28 cellular contexts compared by ENCODE assay signal in genomic region chr12:5535531-5535930, GRCh38.
"Had no signal": no experiment of that assay in that cellular context is flagged by ENCODE, and none has a peak within 500 bp of the region (broad histone marks: within the 10 kb centered on the region; RNA-seq: fewer than 3 reads in every experiment).

No MANE protein-coding gene starts in this region.

- H3K36me3 ChIP-seq: left lung, lower lobe of right lung, neural progenitor cell, neutrophil, stomach, thyroid gland, transverse colon, upper lobe of left lung, vagina had no signal

- H3K79me2 ChIP-seq: parathyroid adenoma had no signal

- H3K4me1 Mint-ChIP-seq: immature natural killer cell; neural progenitor cell; stimulated activated naive B cell treated with anti-CD40 and anti-IgM and Interleukin-4, amounts not matched to agents 10 μg/mL and 1 μg/mL and 100 μg/mL, for 72 hours had no signal

- ATAC-seq: left colon; left lung; lower lobe of right lung; naive thymus-derived CD8-positive, alpha-beta T cell; right cardiac atrium; sciatic nerve; stimulated activated naive B cell treated with anti-CD40 and anti-IgM and Interleukin-4, amounts not matched to agents 10 μg/mL and 1 μg/mL and 100 μg/mL, for 72 hours; stimulated activated naive CD8-positive, alpha-beta T cell treated with anti-CD3 and anti-CD28 coated beads, Interleukin-15, Interleukin-2, amounts not matched to agents 100 U/mL and 50 U/mL, for 24 hours had no signal

- DNase-seq: immature natural killer cell; kidney; left colon; left lung; lower lobe of right lung; mammary epithelial cell; mesenchymal stem cell; naive thymus-derived CD8-positive, alpha-beta T cell; nephron progenitor cell; occipital lobe; right cardiac atrium; stimulated activated CD4-positive, alpha-beta T cell treated with anti-CD3 and anti-CD28 coated beads, Interleukin-12 subunit alpha, Interleukin-12 subunit beta, amount 100 ng/mL, for 4 hours; stimulated activated CD4-positive, alpha-beta T cell treated with anti-CD3 and anti-CD28 coated beads, Interleukin-15, amount 100 ng/mL, for 24 hours; stimulated activated CD4-positive, alpha-beta T cell treated with anti-CD3 and anti-CD28 coated beads, Interleukin-2, amount 100 ng/mL, for 24 hours; stimulated activated CD4-positive, alpha-beta T cell treated with anti-CD3 and anti-CD28 coated beads, Interleukin-4, amount 100 ng/mL, for 1 hour; stimulated activated naive B cell treated with anti-CD40 and anti-IgM and Interleukin-4, amounts not matched to agents 10 μg/mL and 1 μg/mL and 100 μg/mL, for 72 hours; stimulated activated naive CD8-positive, alpha-beta T cell treated with anti-CD3 and anti-CD28 coated beads, Interleukin-15, Interleukin-2, amounts not matched to agents 100 U/mL and 50 U/mL, for 24 hours; stomach; testis; thyroid gland; transverse colon; upper lobe of left lung had no signal

- H3K4me1 ChIP-seq: left lung, lower lobe of right lung, parathyroid adenoma, stomach, testis, thyroid gland, transverse colon, upper lobe of left lung, vagina had no signal

- H3K27me3 ChIP-seq: left lung, neural progenitor cell, stomach, testis, thyroid gland, transverse colon, upper lobe of left lung, vagina had no signal

- H3K4me3 ChIP-seq: left lung, lower lobe of right lung, neural progenitor cell, skin epidermis, stomach, testis, thyroid gland, transverse colon, upper lobe of left lung, vagina had no signal

- H3K4me2 ChIP-seq: neural progenitor cell had no signal

- H3K4me3 Mint-ChIP-seq: immature natural killer cell; naive thymus-derived CD8-positive, alpha-beta T cell; nephron progenitor cell; neural progenitor cell; stimulated activated naive B cell treated with anti-CD40 and anti-IgM and Interleukin-4, amounts not matched to agents 10 μg/mL and 1 μg/mL and 100 μg/mL, for 72 hours had no signal

- H3K9me3 ChIP-seq: left lung, lower lobe of right lung, neutrophil, stomach, testis, thyroid gland, transverse colon, upper lobe of left lung, vagina had no signal

- H2AFZ ChIP-seq: neural progenitor cell, parathyroid adenoma had no signal

- H3K27ac Mint-ChIP-seq: immature natural killer cell; nephron progenitor cell; neural progenitor cell; stimulated activated naive B cell treated with anti-CD40 and anti-IgM and Interleukin-4, amounts not matched to agents 10 μg/mL and 1 μg/mL and 100 μg/mL, for 72 hours had no signal

- H3K36me3 Mint-ChIP-seq: immature natural killer cell; stimulated activated naive B cell treated with anti-CD40 and anti-IgM and Interleukin-4, amounts not matched to agents 10 μg/mL and 1 μg/mL and 100 μg/mL, for 72 hours had no signal

- H3K27ac ChIP-seq: left lung, lower lobe of right lung, neural progenitor cell, neutrophil, parathyroid adenoma, skin epidermis, stomach, testis, thyroid gland, transverse colon, upper lobe of left lung, vagina had no signal

- H3K9ac ChIP-seq: neural progenitor cell, parathyroid adenoma had no signal
